In genomic region chr4:38664704-38665401, GRCh38 we compare ENCODE assay signal across 8 cellular contexts. TPM values are rescaled to one million over a fixed set of nuclear protein-coding genes. Genes with fewer than 3 reads are reported as not detected.
DNase-seq lines count a peak whose midpoint lies in the region; ATAC-seq and TF ChIP-seq lines count a peak whose summit lies in the region.

No MANE protein-coding gene starts in this region.

- no peaks in the 10 kb centered on the region for H3K36me3 ChIP-seq in uterus

- H2AFZ ChIP-seq in H9 (ENCODE audit: low read length): no peak overlapping the region

- H3K4me1 Mint-ChIP-seq in H9 (peaks cover 43 to 52% of the 10 kb centered on the region in 2 experiments), natural killer cell (peaks cover 56 to 61% of the 10 kb centered on the region in 2 donors)
- H3K4me1 Mint-ChIP-seq in activated T-helper 17 cell treated with anti-CD3 and anti-CD28 coated beads, Interleukin-2, amount 50 U/mL, for 72 hours: peaks cover 38% of the 10 kb centered on the region

- ATAC-seq in activated T-helper 17 cell treated with anti-CD3 and anti-CD28 coated beads, Interleukin-2, amount 50 U/mL, for 72 hours (replicated peaks): no peak
- no peak for ATAC-seq in natural killer cell
- ATAC-seq in HG02981 (IDR thresholded peaks at IDR 0.05; ENCODE audit: unreplicated experiment): no peak

- DNase-seq in AG09309 (ENCODE audit: low read depth) (no peak), H9 (peak; percentile 71), NCI-H748 treated with DMSO at 0.1 percent for 48 hours (lab: John Stamatoyannopoulos, UW) (peak; percentile 41), fibroblast of pulmonary artery (ENCODE audit: low read depth) (peak; percentile 69), natural killer cell (no peak), uterus (peak; percentile 69 to 71)

- peak overlapping the region; percentile 27 for H3K4me2 ChIP-seq in H9 (ENCODE audit: insufficient read depth, insufficient read length, low read length)

- H3K9ac ChIP-seq in H9 (ENCODE audit: extremely low read depth, insufficient read length, low read length): peak overlapping the region; percentile 86

- peaks cover under 1% of the 10 kb centered on the region; the same call in 1 of the 2 replicates for H3K4me1 ChIP-seq in H9 (ENCODE audit: insufficient read depth, low read length)
- H3K4me1 ChIP-seq in uterus: peaks cover 0 to 9% of the 10 kb centered on the region in 2 donors

- no peak overlapping the region for H3K56ac ChIP-seq in H9 (ENCODE audit: insufficient read length, low read depth, low read length)

- H3K9me3 ChIP-seq in H9 (ENCODE audit: control insufficient read depth, low read depth, low read length) (no peaks in the 10 kb centered on the region), uterus (no peaks in the 10 kb centered on the region)

- H3K27ac Mint-ChIP-seq in H9: peak overlapping the region; percentile 98 to 99 (median 98)
- peak overlapping the region; percentile 78 for H3K27ac Mint-ChIP-seq in activated T-helper 17 cell treated with anti-CD3 and anti-CD28 coated beads, Interleukin-2, amount 50 U/mL, for 72 hours
- peak overlapping the region; percentile 99 for H3K27ac Mint-ChIP-seq in natural killer cell

- peak overlapping the region; percentile 93 for H3K14ac ChIP-seq in H9 (ENCODE audit: insufficient read depth, low read length)

- H3K23ac ChIP-seq in H9 (ENCODE audit: insufficient read length, low read depth, low read length): no peak overlapping the region

- peaks cover 3 to 6% (median 4%) of the 10 kb centered on the region in 3 experiments; a peak in 6 of 7 replicates for H3K36me3 Mint-ChIP-seq in H9 (ENCODE audit: insufficient read depth in 1 of 3, low read depth in 3 of 3)
- H3K36me3 Mint-ChIP-seq in activated T-helper 17 cell treated with anti-CD3 and anti-CD28 coated beads, Interleukin-2, amount 50 U/mL, for 72 hours (ENCODE audit: low read depth): no peaks in the 10 kb centered on the region
- no peaks in the 10 kb centered on the region for H3K36me3 Mint-ChIP-seq in natural killer cell

- H2BK120ac ChIP-seq in H9 (ENCODE audit: low read depth, low read length, poor library complexity, severe bottlenecking): no peak overlapping the region

- H3K9me3 Mint-ChIP-seq in H9 (peaks cover 0 to 2% of the 10 kb centered on the region in 2 experiments; a peak in 1 of 5 replicates), natural killer cell (no peaks in the 10 kb centered on the region)
- peaks cover 4% of the 10 kb centered on the region for H3K9me3 Mint-ChIP-seq in activated T-helper 17 cell treated with anti-CD3 and anti-CD28 coated beads, Interleukin-2, amount 50 U/mL, for 72 hours

- H3K27ac ChIP-seq in H9 (ENCODE audit: insufficient read length, low read depth, low read length) (no peak overlapping the region), uterus (peak overlapping the region; percentile 93 to 99)

- H3K4me3 Mint-ChIP-seq in H9 (peak overlapping the region; percentile 95 to 98), natural killer cell (peak overlapping the region; percentile 97)
- H3K4me3 Mint-ChIP-seq in activated T-helper 17 cell treated with anti-CD3 and anti-CD28 coated beads, Interleukin-2, amount 50 U/mL, for 72 hours: peak overlapping the region; percentile 76

- no peak overlapping the region for H2BK20ac ChIP-seq in H9 (ENCODE audit: low read depth, low read length, poor library complexity, severe bottlenecking)

- H2AK5ac ChIP-seq in H9 (ENCODE audit: insufficient read length, low read length): no peak overlapping the region

- WGBS in H9 (ENCODE audit: extremely low coverage, insufficient read length, low lambda C conversion rate): no CpG with 5 or more reads among the region's 53 CpGs

- H3T11ph ChIP-seq in H9 (ENCODE audit: low read length): no peak overlapping the region

- H3K27me3 Mint-ChIP-seq in H9 (ENCODE audit: low read depth): peaks cover 18% of the 10 kb centered on the region
- no peaks in the 10 kb centered on the region for H3K27me3 Mint-ChIP-seq in activated T-helper 17 cell treated with anti-CD3 and anti-CD28 coated beads, Interleukin-2, amount 50 U/mL, for 72 hours
- H3K27me3 Mint-ChIP-seq in natural killer cell (ENCODE audit: low read depth in 2 of 2): no peaks in the 10 kb centered on the region

- H3K27me3 ChIP-seq in H9 (ENCODE audit: insufficient read depth, low read length) (peaks cover 2% of the 10 kb centered on the region; the same call in 1 of the 2 replicates), uterus (no peaks in the 10 kb centered on the region)

- no peak overlapping the region for H2BK5ac ChIP-seq in H9 (ENCODE audit: insufficient read length, low read length)

- TF ChIP-seq CTCF in AG09309 (IDR thresholded peaks at IDR 0.05; ENCODE audit: control insufficient read depth, insufficient read depth, low read depth, low read length, missing control alignments): no peak
- TF ChIP-seq CTCF in H9 (conservative IDR thresholded peaks at IDR 0.05): no peak
- TF ChIP-seq CTCF in fibroblast of pulmonary artery (IDR thresholded peaks at IDR 0.05; ENCODE audit: low read length, missing control alignments): no peak
- TF ChIP-seq CTCF in natural killer cell (IDR thresholded peaks at IDR 0.05): no peak
- TF ChIP-seq CTCF in uterus (IDR thresholded peaks at IDR 0.05): peak in 1 of 4 experiments; percentile 6

- no peak overlapping the region; the same call in 1 of the 2 replicates for H3K4ac ChIP-seq in H9 (ENCODE audit: low read depth, low read length)

- intact Hi-C loops in natural killer cell (cut with micrococcal nuclease) (loop anchor here (5.0 kb wide), 1 partner anchor 1537 kb away; no protein-coding TSS in a partner anchor), uterus (cut with DNase I; ENCODE audit: low total_unique reads) (no loop called here)

- peak overlapping the region; percentile 68 for H3K4me3 ChIP-seq in AG09309 (ENCODE audit: control insufficient read depth, low read depth, low read length)
- peak overlapping the region; percentile 93 for H3K4me3 ChIP-seq in fibroblast of pulmonary artery (replicated peaks; ENCODE audit: low read depth, low read length)
- peak overlapping the region; percentile 89 to 95 for H3K4me3 ChIP-seq in uterus

- no peak overlapping the region for H4K5ac ChIP-seq in H9 (ENCODE audit: insufficient read length, low read depth, low read length)

- H3K18ac ChIP-seq in H9 (ENCODE audit: insufficient read length, low read depth, low read length): peak overlapping the region; percentile 87

- no peak overlapping the region for H4K8ac ChIP-seq in H9 (replicated peaks; ENCODE audit: insufficient read length, low read depth, low read length)

- H3K23me2 ChIP-seq in H9 (ENCODE audit: insufficient read length, low read depth, low read length, poor library complexity, severe bottlenecking): peaks cover 10% of the 10 kb centered on the region

- no peaks in the 10 kb centered on the region for H3K79me1 ChIP-seq in H9 (ENCODE audit: insufficient read depth, low read depth, low read length, poor library complexity, severe bottlenecking)

- no peak overlapping the region for H4K91ac ChIP-seq in H9 (ENCODE audit: insufficient read length, low read depth, low read length)

- H2BK15ac ChIP-seq in H9 (ENCODE audit: low read depth, low read length): no peak overlapping the region

- no peak for TF ChIP-seq POLR2A in uterus (IDR thresholded peaks at IDR 0.05)

- no peaks in the 10 kb centered on the region for H4K20me1 ChIP-seq in H9 (ENCODE audit: control insufficient read depth, insufficient read depth, insufficient read length)

- peaks cover 4% of the 10 kb centered on the region; the same call in 1 of the 2 replicates for H3K79me2 ChIP-seq in H9 (ENCODE audit: insufficient read depth, low read length)

- H2BK12ac ChIP-seq in H9 (ENCODE audit: insufficient read length, low read depth, low read length): no peak overlapping the region

RNA-seq across cellular contexts. Expression of gene KLF3, which starts 0.9 kb away (rescaled TPM):
- total RNA-seq in H9 (2021) (26.2 and 29.0 TPM in 2 replicates), natural killer cell (100 to 1,000 TPM; 109 to 114 (median 112) TPM), uterus (10 to 100 TPM; 13.8 to 69.0 (median 41.2) TPM)
- total RNA-seq in activated T-helper 17 cell treated with anti-CD3 and anti-CD28 coated beads, Interleukin-2, amount 50 U/mL, for 72 hours: 1 to 10 TPM; 4.3 to 5.5 TPM

Comparison
In these comparisons a context has a peak if more than half of its experiments do, and no peak if none do; other contexts are left out.
1. DNase-seq: peak in H9 (single experiment), NCI-H748 treated with DMSO at 0.1 percent for 48 hours (single experiment), fibroblast of pulmonary artery (single experiment) and uterus (2 of 2); none in AG09309 (single experiment) and natural killer cell (single experiment).
2. Peak in every context shown above with its lines, with median percentiles within 50 percentile points of each other: H3K4me3 ChIP-seq, H3K27ac Mint-ChIP-seq and H3K4me3 Mint-ChIP-seq.